ENCODE assay signal across 19 cellular contexts in genomic region chr10:1267568-1267967, GRCh38.
DNase-seq lines count a peak whose midpoint lies in the region; ATAC-seq and TF ChIP-seq lines count a peak whose summit lies in the region.
"Had no signal": no experiment of that assay in that cellular context is flagged by ENCODE, and none has a peak within 500 bp of the region (broad histone marks: within the 10 kb centered on the region; RNA-seq: fewer than 3 reads in every experiment).

No MANE protein-coding gene starts in this region.

- H3F3A ChIP-seq in GM23338 (replicated peaks; ENCODE audit: low read depth) (no peaks in the 10 kb centered on the region), neural progenitor cell (ENCODE audit: low read depth) (no peaks in the 10 kb centered on the region)

- H3K9me2 ChIP-seq in GM23338 (ENCODE audit: insufficient read depth), result no peaks in the 10 kb centered on the region

- H3K79me2 ChIP-seq in GM23338 (replicated peaks; ENCODE audit: insufficient read depth), result no peaks in the 10 kb centered on the region
- no peaks in the 10 kb centered on the region for H3K79me2 ChIP-seq in neural progenitor cell (ENCODE audit: low read depth)

- peaks cover 10% of the 10 kb centered on the region for H3K4me1 Mint-ChIP-seq in GM23338
- peaks cover 23% of the 10 kb centered on the region for H3K4me1 Mint-ChIP-seq in WTC11
- peaks cover 56% of the 10 kb centered on the region for H3K4me1 Mint-ChIP-seq in neural progenitor cell
- H3K4me1 Mint-ChIP-seq: CD4-positive, CD25-positive, alpha-beta regulatory T cell; CD8-positive, alpha-beta memory T cell had no signal

- H3K4me1 ChIP-seq in GM23338 (ENCODE audit: insufficient read depth) (no peaks in the 10 kb centered on the region; the same call in 1 of the 2 replicates), neural progenitor cell (peaks cover 7% of the 10 kb centered on the region), suprapubic skin (no peaks in the 10 kb centered on the region), Peyer's patch (no peaks in the 10 kb centered on the region)
- H3K4me1 ChIP-seq: HAP-1 had no signal

- POLR2A ChIA-PET in WTC11 (lab: Charles Lee), result no interaction called here

- no peak overlapping the region for H3K27ac ChIP-seq in GM23338 (ENCODE audit: low read depth)
- H3K27ac ChIP-seq in neural progenitor cell, result no peak overlapping the region
- H3K27ac ChIP-seq in suprapubic skin, result no peak overlapping the region
- H3K27ac ChIP-seq in Peyer's patch, result no peak overlapping the region

- TF ChIP-seq POLR2A in lower leg skin (IDR thresholded peaks at IDR 0.05) (no peak), suprapubic skin (IDR thresholded peaks at IDR 0.05) (no peak), Peyer's patch (IDR thresholded peaks at IDR 0.05) (no peak)

- H3K4me3 ChIP-seq in GM23338, result no peak overlapping the region
- no peak overlapping the region for H3K4me3 ChIP-seq in lower leg skin (ENCODE audit: low read depth, poor library complexity, severe bottlenecking)
- no peak overlapping the region for H3K4me3 ChIP-seq in neural progenitor cell
- H3K4me3 ChIP-seq in suprapubic skin, result no peak overlapping the region
- H3K4me3 ChIP-seq in Peyer's patch, result no peak overlapping the region
- H3K4me3 ChIP-seq: GM12878, HAP-1 had no signal

- H4K20me1 ChIP-seq in GM23338 (replicated peaks; ENCODE audit: insufficient read depth), result no peaks in the 10 kb centered on the region
- no peaks in the 10 kb centered on the region for H4K20me1 ChIP-seq in neural progenitor cell (ENCODE audit: low read depth)

- no peak overlapping the region for H3K4me2 ChIP-seq in GM23338
- H3K4me2 ChIP-seq in neural progenitor cell, result no peak overlapping the region

- no peak overlapping the region for H3K27ac Mint-ChIP-seq in GM23338
- H3K27ac Mint-ChIP-seq in WTC11, result no peak overlapping the region
- H3K27ac Mint-ChIP-seq in neural progenitor cell, result no peak overlapping the region
- H3K27ac Mint-ChIP-seq: CD8-positive, alpha-beta memory T cell had no signal

- H3K27me3 Mint-ChIP-seq in GM23338 (ENCODE audit: insufficient read depth, low read depth, poor library complexity), result peaks cover 8% of the 10 kb centered on the region
- H3K27me3 Mint-ChIP-seq in WTC11 (ENCODE audit: low read depth), result no peaks in the 10 kb centered on the region
- no peaks in the 10 kb centered on the region for H3K27me3 Mint-ChIP-seq in neural progenitor cell (ENCODE audit: insufficient read depth, low read depth)

- H2AFZ ChIP-seq in GM23338 (0 out of 2 replicates have a peak overlapping the region, but pooled peaks have one; percentile 8), neural progenitor cell (replicated peaks) (peak overlapping the region; percentile 76)

- TF ChIP-seq CTCF in GM23338 (conservative IDR thresholded peaks at IDR 0.05; ENCODE audit: low read depth in 2 of 2), result no peak
- no peak for TF ChIP-seq CTCF in WTC11 (IDR thresholded peaks at IDR 0.05)
- TF ChIP-seq CTCF in lower leg skin (IDR thresholded peaks at IDR 0.05), result no peak
- TF ChIP-seq CTCF in neural progenitor cell (IDR thresholded peaks at IDR 0.05), result no peak
- no peak for TF ChIP-seq CTCF in suprapubic skin (IDR thresholded peaks at IDR 0.05)
- TF ChIP-seq CTCF in Peyer's patch (IDR thresholded peaks at IDR 0.05), result no peak

- H3K27me3 ChIP-seq in GM23338 (ENCODE audit: insufficient read depth) (no peaks in the 10 kb centered on the region), neural progenitor cell (no peaks in the 10 kb centered on the region), suprapubic skin (no peaks in the 10 kb centered on the region), Peyer's patch (no peaks in the 10 kb centered on the region)
- H3K27me3 ChIP-seq: BE2C had no signal

- 53 to 57% methylated on average over 7 of the region's 7 CpGs for WGBS in lower leg skin, 2 donors
- WGBS in suprapubic skin, result 60% methylated on average over 7 of the region's 7 CpGs

- no peaks in the 10 kb centered on the region for H3K36me3 ChIP-seq in GM23338 (ENCODE audit: insufficient read depth)
- H3K36me3 ChIP-seq in neural progenitor cell, result no peaks in the 10 kb centered on the region
- H3K36me3 ChIP-seq in suprapubic skin, result no peaks in the 10 kb centered on the region
- H3K36me3 ChIP-seq in Peyer's patch, result no peaks in the 10 kb centered on the region
- H3K36me3 ChIP-seq: BE2C, HAP-1 had no signal

- ATAC-seq in GM23338 (peak; percentile 70), WTC11 (peak; percentile 67)
- ATAC-seq: GM12878 had no signal

- DNase-seq in GM23338 (ENCODE audit: low spot score) (peak; percentile 16), WTC11 (ENCODE audit: low spot score) (no peak), lower leg skin (ENCODE audit: low spot score in 2 of 2) (peak; percentile 2 to 62), neural progenitor cell (ENCODE audit: low spot score) (peak; percentile 16), suprapubic skin (ENCODE audit: low spot score in 2 of 2) (no peak), Peyer's patch (no peak)
- no peak for DNase-seq in stimulated activated CD4-positive, alpha-beta T cell treated with anti-CD3 and anti-CD28 coated beads, Interleukin-2, amount 100 ng/mL, for 48 hours
- DNase-seq: ACHN; BE2C; C1 segment of cervical spinal cord; CD4-positive, CD25-positive, alpha-beta regulatory T cell; CD8-positive, alpha-beta memory T cell; COR-L47; DMS 273 treated with DMSO at 0.1 percent for 48 hours; DMS53; DND-41; EL had no signal

- H3K36me3 Mint-ChIP-seq in GM23338 (ENCODE audit: low read depth) (no peaks in the 10 kb centered on the region), WTC11 (peaks cover under 1% of the 10 kb centered on the region; the same call in 1 of the 2 replicates), neural progenitor cell (no peaks in the 10 kb centered on the region)
- H3K36me3 Mint-ChIP-seq: CD4-positive, CD25-positive, alpha-beta regulatory T cell; CD8-positive, alpha-beta memory T cell had no signal

- no peaks in the 10 kb centered on the region for H3K9me3 Mint-ChIP-seq in GM23338
- peaks cover under 1% of the 10 kb centered on the region; the same call in 1 of the 2 replicates for H3K9me3 Mint-ChIP-seq in WTC11
- no peaks in the 10 kb centered on the region for H3K9me3 Mint-ChIP-seq in neural progenitor cell
- H3K9me3 Mint-ChIP-seq: CD4-positive, CD25-positive, alpha-beta regulatory T cell; CD8-positive, alpha-beta memory T cell had no signal

- no peak overlapping the region for H3K4me3 Mint-ChIP-seq in GM23338
- no peak overlapping the region for H3K4me3 Mint-ChIP-seq in WTC11
- no peak overlapping the region for H3K4me3 Mint-ChIP-seq in neural progenitor cell
- H3K4me3 Mint-ChIP-seq: CD4-positive, CD25-positive, alpha-beta regulatory T cell; CD8-positive, alpha-beta memory T cell had no signal

- H3K9ac ChIP-seq in neural progenitor cell, result no peak overlapping the region

- TF ChIP-seq EP300 in suprapubic skin (IDR thresholded peaks at IDR 0.05), result no peak

- CTCF ChIA-PET in WTC11 (lab: Charles Lee), result interaction anchor here (1.4 to 1.5 kb wide), 2 partner anchors 24 to 157 kb away, joined by 4 read pairs; no protein-coding TSS in a partner anchor

- H3K9me3 ChIP-seq in neural progenitor cell (ENCODE audit: low read depth), result no peaks in the 10 kb centered on the region
- H3K9me3 ChIP-seq in suprapubic skin, result no peaks in the 10 kb centered on the region
- H3K9me3 ChIP-seq in Peyer's patch, result no peaks in the 10 kb centered on the region
- H3K9me3 ChIP-seq: BE2C, HAP-1 had no signal

- intact Hi-C loops in lower leg skin (cut with DNase I; ENCODE audit: low total_unique reads), result no loop called here

TF ChIP-seq in WTC11, 78 proteins besides CTCF, POLR2A, EP300 and RAD21 (continues in another document):
- TF ChIP-seq KAT7 (CRISPR knock-in tag; IDR thresholded peaks at IDR 0.05; ENCODE audit: borderline replicate concordance), result no peak
- TF ChIP-seq FOXK1 (CRISPR knock-in tag; IDR thresholded peaks at IDR 0.05), result no peak
- TF ChIP-seq USF2 (CRISPR knock-in tag; IDR thresholded peaks at IDR 0.05), result no peak
- no peak for TF ChIP-seq ATF6 (CRISPR knock-in tag; IDR thresholded peaks at IDR 0.05)
- no peak for TF ChIP-seq ZNF219 (CRISPR knock-in tag; IDR thresholded peaks at IDR 0.05; ENCODE audit: borderline replicate concordance)
- no peak for TF ChIP-seq NR3C1 (CRISPR knock-in tag; conservative IDR thresholded peaks at IDR 0.05; ENCODE audit: low read depth)
- no peak for TF ChIP-seq TEAD4 (CRISPR knock-in tag; IDR thresholded peaks at IDR 0.05)
- no peak for TF ChIP-seq ZNF138 (CRISPR knock-in tag; conservative IDR thresholded peaks at IDR 0.05)
- TF ChIP-seq ZSCAN18 (CRISPR knock-in tag; IDR thresholded peaks at IDR 0.05), result no peak
- no peak for TF ChIP-seq ESRRA (CRISPR knock-in tag; IDR thresholded peaks at IDR 0.05; ENCODE audit: borderline replicate concordance)

Comparison
In these comparisons a context has a peak if more than half of its experiments do, and no peak if none do; other contexts are left out.
1. DNase-seq: peak in GM23338 (single experiment), lower leg skin (2 of 2) and neural progenitor cell (single experiment); none in WTC11 (single experiment), suprapubic skin (0 of 2), Peyer's patch (0 of 3) and stimulated activated CD4-positive, alpha-beta T cell treated with anti-CD3 and anti-CD28 coated beads, Interleukin-2, amount 100 ng/mL, for 48 hours (0 of 2).